Comparison of ENCODE assay signal across 23 cellular contexts in the genomic region with DNA sequence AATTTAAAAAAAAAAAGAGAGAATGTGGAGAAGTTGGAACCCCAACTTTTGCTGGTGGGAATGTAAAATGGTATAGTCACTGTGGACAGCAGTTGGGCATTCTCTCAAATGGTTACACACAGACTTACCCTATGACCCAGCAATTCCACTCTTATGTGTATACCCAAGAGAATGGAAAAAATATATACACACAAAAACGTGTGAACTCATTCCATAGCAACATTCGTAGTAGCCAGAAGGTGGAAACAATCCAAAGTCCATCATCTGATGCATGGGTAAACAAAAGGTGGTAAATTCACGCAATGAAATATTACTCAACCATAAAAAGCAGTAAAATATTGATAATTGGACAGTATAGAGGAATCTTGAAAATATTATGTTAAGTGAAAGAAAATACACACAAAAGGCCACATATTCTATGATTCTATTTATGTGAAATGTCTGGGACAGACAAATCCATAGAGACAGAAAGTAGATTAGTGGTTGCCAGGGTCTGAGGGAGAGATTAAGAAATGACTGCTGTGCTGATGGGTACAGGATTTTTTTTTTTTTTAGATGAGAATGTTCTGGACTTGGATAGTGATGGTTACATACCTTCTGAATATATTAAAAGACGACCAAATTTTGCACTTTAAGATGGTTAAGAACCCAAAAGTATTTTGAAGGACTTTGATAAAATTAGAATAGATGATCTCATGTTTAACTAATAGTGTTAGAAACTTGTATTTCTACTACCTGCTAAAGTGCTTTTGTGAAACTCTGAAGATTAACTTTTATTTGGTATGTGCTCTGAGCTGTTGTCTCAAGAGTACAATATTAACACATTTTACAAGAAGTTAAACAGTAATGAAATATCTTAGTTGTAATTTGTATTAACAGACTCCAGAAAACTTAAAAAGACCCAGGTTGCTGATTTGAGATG.
A peak's percentile ranks its signal among the peaks of the same experiment; 100 is the strongest.
DNase-seq lines count a peak whose midpoint lies in the region; ATAC-seq and TF ChIP-seq lines count a peak whose summit lies in the region.
"Had no signal": no experiment of that assay in that cellular context is flagged by ENCODE, and none has a peak within 500 bp of the region (broad histone marks: within the 10 kb centered on the region; RNA-seq: fewer than 3 reads in every experiment).

No MANE protein-coding gene starts in this region.

- H3K36me3 ChIP-seq in left lung (no peaks in the 10 kb centered on the region), neural progenitor cell (no peaks in the 10 kb centered on the region)
- H3K36me3 ChIP-seq: gastroesophageal sphincter, sigmoid colon, WERI-Rb-1 had no signal

- H3K4me1 ChIP-seq in left lung (peaks cover 0 to 3% of the 10 kb centered on the region in 2 donors), neural progenitor cell (no peaks in the 10 kb centered on the region)

- H3K9me3 Mint-ChIP-seq in neural progenitor cell, result no peaks in the 10 kb centered on the region
- H3K9me3 Mint-ChIP-seq: activated CD4-positive, alpha-beta memory T cell treated with anti-CD3 and anti-CD28 coated beads for 36 hours; activated T-cell treated with anti-CD3 and anti-CD28 coated beads, Interleukin-2, amount 50 U/mL, for 24 hours had no signal

- H3K9me3 ChIP-seq in left lung (no peaks in the 10 kb centered on the region), neural progenitor cell (ENCODE audit: low read depth) (no peaks in the 10 kb centered on the region)
- H3K9me3 ChIP-seq: gastroesophageal sphincter, sigmoid colon had no signal

- H3K27ac ChIP-seq in VCaP (peak overlapping the region; percentile 35), left lung (peak overlapping the region in 1 of 2 donors; percentile 15), neural progenitor cell (no peak overlapping the region)
- H3K27ac ChIP-seq: gastroesophageal sphincter, sigmoid colon, WERI-Rb-1 had no signal

- no peaks in the 10 kb centered on the region for H3K27me3 ChIP-seq in left lung
- H3K27me3 ChIP-seq in neural progenitor cell, result no peaks in the 10 kb centered on the region
- H3K27me3 ChIP-seq: gastroesophageal sphincter, sigmoid colon had no signal

- peaks cover 16% of the 10 kb centered on the region for H3K36me3 Mint-ChIP-seq in neural progenitor cell
- H3K36me3 Mint-ChIP-seq: CD14-positive monocyte had no signal

- TF ChIP-seq CTCF in VCaP (conservative IDR thresholded peaks at IDR 0.05), result no peak
- TF ChIP-seq CTCF in left lung (IDR thresholded peaks at IDR 0.05), result no peak
- no peak for TF ChIP-seq CTCF in neural progenitor cell (IDR thresholded peaks at IDR 0.05)

- intact Hi-C loops in left lung (cut with DNase I), result no loop called here

- no peak overlapping the region for H2AFZ ChIP-seq in neural progenitor cell (replicated peaks)

- H3K4me3 ChIP-seq in left lung, result no peak overlapping the region
- H3K4me3 ChIP-seq in neural progenitor cell, result no peak overlapping the region
- H3K4me3 ChIP-seq: gastroesophageal sphincter, sigmoid colon had no signal

- peaks cover 7% of the 10 kb centered on the region for H3K4me1 Mint-ChIP-seq in neural progenitor cell
- H3K4me1 Mint-ChIP-seq: brain, CD14-positive monocyte had no signal

- H3K9ac ChIP-seq in neural progenitor cell, result no peak overlapping the region

- H3K4me2 ChIP-seq in neural progenitor cell, result no peak overlapping the region

- no peaks in the 10 kb centered on the region for H3K27me3 Mint-ChIP-seq in neural progenitor cell (ENCODE audit: insufficient read depth, low read depth)
- H3K27me3 Mint-ChIP-seq: activated CD4-positive, alpha-beta memory T cell treated with anti-CD3 and anti-CD28 coated beads for 36 hours; activated T-cell treated with anti-CD3 and anti-CD28 coated beads, Interleukin-2, amount 50 U/mL, for 24 hours; brain had no signal

- DNase-seq in left lung (no peak), OCI-M2 (lab: John Stamatoyannopoulos, UW; ENCODE audit: unreplicated experiment) (no peak), neural progenitor cell (ENCODE audit: low spot score) (no peak), NCI-H1694 (lab: John Stamatoyannopoulos, UW) (no peak)
- DNase-seq in central memory CD4-positive, alpha-beta T cell, result no peak
- DNase-seq: activated CD4-positive, alpha-beta memory T cell treated with anti-CD3 and anti-CD28 coated beads for 36 hours; activated T-cell treated with anti-CD3 and anti-CD28 coated beads, Interleukin-2, amount 50 U/mL, for 24 hours; KBM-7; NCI-H1092 treated with DMSO at 0.1 percent for 48 hours; NCI-H2107; NCI-H524; nucleus accumbens; SHP77 treated with DMSO at 0.1 percent for 48 hours; sigmoid colon; T-helper 1 cell; WERI-Rb-1 had no signal

- peak; percentile 39 for ATAC-seq in GM18907 (IDR thresholded peaks at IDR 0.05; ENCODE audit: unreplicated experiment)
- ATAC-seq in HG02588 (IDR thresholded peaks at IDR 0.05; ENCODE audit: unreplicated experiment), result peak; percentile 11
- ATAC-seq in left lung, result peak; percentile 70
- ATAC-seq: activated naive CD4-positive, alpha-beta T cell treated with anti-CD3 and anti-CD28 coated beads, Interleukin-2, amount 50 U/mL, for 72 hours; gastroesophageal sphincter had no signal

- no peaks in the 10 kb centered on the region for H4K20me1 ChIP-seq in neural progenitor cell (ENCODE audit: low read depth)

- H3K4me3 Mint-ChIP-seq in neural progenitor cell, result no peak overlapping the region
- H3K4me3 Mint-ChIP-seq: activated CD4-positive, alpha-beta memory T cell treated with anti-CD3 and anti-CD28 coated beads for 36 hours; activated T-cell treated with anti-CD3 and anti-CD28 coated beads, Interleukin-2, amount 50 U/mL, for 24 hours; brain; CD14-positive monocyte had no signal

- no peaks in the 10 kb centered on the region for H3F3A ChIP-seq in neural progenitor cell (ENCODE audit: low read depth)

- H3K79me2 ChIP-seq in neural progenitor cell (ENCODE audit: low read depth), result peaks cover 67% of the 10 kb centered on the region

- no peak overlapping the region for H3K27ac Mint-ChIP-seq in neural progenitor cell
- H3K27ac Mint-ChIP-seq: activated CD4-positive, alpha-beta memory T cell treated with anti-CD3 and anti-CD28 coated beads for 36 hours; activated naive CD4-positive, alpha-beta T cell treated with anti-CD3 and anti-CD28 coated beads, Interleukin-2, amount 50 U/mL, for 72 hours; activated T-cell treated with anti-CD3 and anti-CD28 coated beads, Interleukin-2, amount 50 U/mL, for 24 hours; CD14-positive monocyte had no signal

Comparison
In these comparisons a context has a peak if more than half of its experiments do, and no peak if none do; other contexts are left out.
1. ATAC-seq: peak in every context shown above with its lines; median percentile 70 in left lung; 39 in GM18907; 11 in HG02588.